In genomic region chr7:138876326-138876725, GRCh38 we compare ENCODE assay signal across 1 cellular context.
TF ChIP-seq lines count a peak whose summit lies in the region.

No MANE protein-coding gene starts in this region.

TF ChIP-seq in A549, 52 proteins besides CTCF, POLR2A, EP300 and RAD21 (continued from another document):
- TF ChIP-seq REST (IDR thresholded peaks at IDR 0.05) (no peak), RNF2 (IDR thresholded peaks at IDR 0.05; ENCODE audit: borderline replicate concordance, low read depth) (no peak), ZSCAN20 (CRISPR knock-in tag; IDR thresholded peaks at IDR 0.05) (no peak), HOXA7 (CRISPR knock-in tag; IDR thresholded peaks at IDR 0.05) (no peak), USF2 (IDR thresholded peaks at IDR 0.05) (no peak), FOSL2 (IDR thresholded peaks at IDR 0.05) (no peak), FOSL2 (CRISPR knock-in tag; IDR thresholded peaks at IDR 0.05) (no peak), BHLHE40 (IDR thresholded peaks at IDR 0.05; ENCODE audit: low read depth, low read length) (no peak), ELK1 (IDR thresholded peaks at IDR 0.05; ENCODE audit: low read depth, low read length) (no peak)
